ENCODE assay signal across 2 cellular contexts in genomic region chr2:239302083-239302807, GRCh38.
TF ChIP-seq lines count a peak whose summit lies in the region.

No MANE protein-coding gene starts in this region.

TF ChIP-seq in GM23338, 12 proteins besides CTCF, POLR2A, EP300 and RAD21 (continued from another document):
- no peak for TF ChIP-seq ZNF462 (CRISPR knock-in tag; IDR thresholded peaks at IDR 0.05)
- TF ChIP-seq REST (IDR thresholded peaks at IDR 0.05; ENCODE audit: unreplicated experiment): no peak
- TF ChIP-seq ZNF331 (CRISPR knock-in tag; IDR thresholded peaks at IDR 0.05; ENCODE audit: low read depth): no peak
- no peak for TF ChIP-seq EZH2phosphoT487 (IDR thresholded peaks at IDR 0.05; ENCODE audit: unreplicated experiment)
- no peak for TF ChIP-seq JUNB (IDR thresholded peaks at IDR 0.05; ENCODE audit: unreplicated experiment)
- no peak for TF ChIP-seq ZNF114 (CRISPR knock-in tag; IDR thresholded peaks at IDR 0.05)
- TF ChIP-seq ETS1 (IDR thresholded peaks at IDR 0.05): no peak
- no peak for TF ChIP-seq EZH2 (IDR thresholded peaks at IDR 0.05; ENCODE audit: low read depth, unreplicated experiment)
- TF ChIP-seq CREB1 (CRISPR knock-in tag; IDR thresholded peaks at IDR 0.05; ENCODE audit: low read depth): no peak
- TF ChIP-seq POLR2AphosphoS5 (IDR thresholded peaks at IDR 0.05; ENCODE audit: low read depth): no peak
TF ChIP-seq in GM23338: peak in this region for 0.

TF ChIP-seq in GM12878, 131 proteins besides CTCF, POLR2A, EP300 and RAD21 (continued from another document):
- TF ChIP-seq NKRF (conservative IDR thresholded peaks at IDR 0.05) (no peak), IKZF2 (IDR thresholded peaks at IDR 0.05) (no peak)
